27 cellular contexts compared by ENCODE assay signal in genomic region chr17:73135774-73136173, GRCh38.
"Had no signal": no experiment of that assay in that cellular context is flagged by ENCODE, and none has a peak within 500 bp of the region (broad histone marks: within the 10 kb centered on the region; RNA-seq: fewer than 3 reads in every experiment).

No MANE protein-coding gene starts in this region.

- H3K27ac Mint-ChIP-seq: activated CD4-positive, alpha-beta memory T cell treated with anti-CD3 and anti-CD28 coated beads for 36 hours; activated CD4-positive, alpha-beta T cell treated with anti-CD3 and anti-CD28 coated beads, Interleukin-2, amount 10 ng/mL, durations not matched to agents 24 days and 14 days; activated T-helper 17 cell treated with anti-CD3 and anti-CD28 coated beads, Interleukin-2, amount 50 U/mL, for 72 hours; nephron had no signal

- ATAC-seq: activated T-cell treated with anti-CD3 and anti-CD28 coated beads, Interleukin-2, amount 50 U/mL, for 4 hours; activated T-helper 17 cell treated with anti-CD3 and anti-CD28 coated beads, Interleukin-2, amount 50 U/mL, for 72 hours; gastrocnemius medialis; right cardiac atrium had no signal

- H3K4me3 ChIP-seq: coronary artery, dorsolateral prefrontal cortex, gastrocnemius medialis, left ventricle myocardium inferior, lung, suprapubic skin, tibial artery had no signal

- DNase-seq: activated CD4-positive, alpha-beta memory T cell treated with anti-CD3 and anti-CD28 coated beads for 36 hours; activated CD4-positive, alpha-beta T cell treated with anti-CD3 and anti-CD28 coated beads, Interleukin-2, amount 10 ng/mL, durations not matched to agents 24 days and 14 days; activated CD4-positive, CD25-positive, alpha-beta regulatory T cell treated with anti-CD3 and anti-CD28 coated beads, Interleukin-2, amount 50 U/mL, for 72 hours; activated CD8-positive, alpha-beta memory T cell treated with anti-CD3 and anti-CD28 coated beads, Interleukin-2, amount 50 U/mL, for 48 hours; activated gamma-delta T cell treated with Interleukin-2 at 50 U/mL for 16 hours; activated naive CD4-positive, alpha-beta T cell treated with anti-CD3 and anti-CD28 coated beads, Interleukin-2, amount 50 U/mL, for 16 hours; activated T-cell treated with anti-CD3 and anti-CD28 coated beads, Interleukin-2, amount 50 U/mL, for 4 hours; amniotic stem cell; brain microvascular endothelial cell; dorsolateral prefrontal cortex; effector memory CD4-positive, alpha-beta T cell; erythroblast; gastrocnemius medialis; glutamatergic neuron; left ventricle myocardium inferior; posterior cingulate gyrus; right cardiac atrium; stimulated activated CD4-positive, alpha-beta T cell treated with anti-CD3 and anti-CD28 coated beads, Interleukin-15, amount 100 ng/mL, for 24 hours; stimulated activated CD4-positive, alpha-beta T cell treated with anti-CD3 and anti-CD28 coated beads, Interleukin-2, amount 100 ng/mL, for 24 hours; stimulated activated naive CD4-positive, alpha-beta T cell; T1000; tibial artery had no signal

- H3K36me3 Mint-ChIP-seq: activated CD4-positive, alpha-beta memory T cell treated with anti-CD3 and anti-CD28 coated beads for 36 hours had no signal

- H3K27me3 ChIP-seq: brain microvascular endothelial cell, gastrocnemius medialis had no signal

- H3K4me3 Mint-ChIP-seq: activated CD4-positive, alpha-beta memory T cell treated with anti-CD3 and anti-CD28 coated beads for 36 hours; activated CD4-positive, alpha-beta T cell treated with anti-CD3 and anti-CD28 coated beads, Interleukin-2, amount 10 ng/mL, durations not matched to agents 24 days and 14 days; activated T-cell treated with anti-CD3 and anti-CD28 coated beads, Interleukin-2, amount 50 U/mL, for 4 hours; activated T-helper 17 cell treated with anti-CD3 and anti-CD28 coated beads, Interleukin-2, amount 50 U/mL, for 72 hours; nephron had no signal

- H3K9me3 Mint-ChIP-seq: activated CD4-positive, alpha-beta memory T cell treated with anti-CD3 and anti-CD28 coated beads for 36 hours; activated CD4-positive, alpha-beta T cell treated with anti-CD3 and anti-CD28 coated beads, Interleukin-2, amount 10 ng/mL, durations not matched to agents 24 days and 14 days; activated T-cell treated with anti-CD3 and anti-CD28 coated beads, Interleukin-2, amount 50 U/mL, for 4 hours; activated T-helper 17 cell treated with anti-CD3 and anti-CD28 coated beads, Interleukin-2, amount 50 U/mL, for 72 hours had no signal

- H3K27me3 Mint-ChIP-seq: activated T-helper 17 cell treated with anti-CD3 and anti-CD28 coated beads, Interleukin-2, amount 50 U/mL, for 72 hours had no signal

- H3K4me1 ChIP-seq: gastrocnemius medialis, left ventricle myocardium inferior, suprapubic skin, tibial artery had no signal

- H3K9me3 ChIP-seq: gastrocnemius medialis, left ventricle myocardium inferior, suprapubic skin, tibial artery had no signal

- H3K4me1 Mint-ChIP-seq: activated CD4-positive, alpha-beta T cell treated with anti-CD3 and anti-CD28 coated beads, Interleukin-2, amount 10 ng/mL, durations not matched to agents 24 days and 14 days; nephron had no signal

- H3K27ac ChIP-seq: brain microvascular endothelial cell, coronary artery, dorsolateral prefrontal cortex, gastrocnemius medialis, left ventricle myocardium inferior, suprapubic skin, tibial artery had no signal

- H3K36me3 ChIP-seq: brain microvascular endothelial cell, gastrocnemius medialis, left ventricle myocardium inferior, suprapubic skin, tibial artery had no signal
